In genomic region chr2:39696838-39697237, GRCh38 we compare ENCODE assay signal across 8 cellular contexts. TPM values are rescaled to one million over a fixed set of nuclear protein-coding genes. Genes with fewer than 3 reads are reported as not detected.
DNase-seq lines count a peak whose midpoint lies in the region; ATAC-seq and TF ChIP-seq lines count a peak whose summit lies in the region.

No MANE protein-coding gene starts in this region.

- no peaks in the 10 kb centered on the region for H3K4me1 Mint-ChIP-seq in endodermal cell

- no peak for TF ChIP-seq CTCF in endodermal cell (conservative IDR thresholded peaks at IDR 0.05)
- TF ChIP-seq CTCF in neural cell (IDR thresholded peaks at IDR 0.05; ENCODE audit: poor library complexity, severe bottlenecking), result peak; percentile 58

- H2AFZ ChIP-seq in neural cell (ENCODE audit: low read depth, low read length), result no peak overlapping the region

- H3K27ac Mint-ChIP-seq in endodermal cell, result no peak overlapping the region

- peaks cover 10% of the 10 kb centered on the region for H3K79me2 ChIP-seq in neural cell (replicated peaks; ENCODE audit: insufficient read depth, low read length)

- H3K27ac ChIP-seq in endodermal cell (ENCODE audit: low read depth, low read length) (peak overlapping the region; percentile 67), neural cell (ENCODE audit: low read length) (no peak overlapping the region)

- H3K9ac ChIP-seq in endodermal cell (ENCODE audit: extremely low read depth, low read length, poor library complexity, severe bottlenecking), result no peak overlapping the region
- no peak overlapping the region for H3K9ac ChIP-seq in neural cell (ENCODE audit: low read length)

- H3K36me3 ChIP-seq in endodermal cell (ENCODE audit: control insufficient read depth, insufficient read depth, low read length), result no peaks in the 10 kb centered on the region
- peaks cover 5% of the 10 kb centered on the region for H3K36me3 ChIP-seq in neural cell (ENCODE audit: insufficient read depth, low read length)
- no peaks in the 10 kb centered on the region for H3K36me3 ChIP-seq in MG63

- no peaks in the 10 kb centered on the region for H3K27me3 ChIP-seq in endodermal cell (ENCODE audit: control insufficient read depth, insufficient read depth, low read length, poor library complexity, severe bottlenecking)
- H3K27me3 ChIP-seq in neural cell (ENCODE audit: insufficient read depth, low read depth, low read length), result no peaks in the 10 kb centered on the region
- H3K27me3 ChIP-seq in MG63, result no peaks in the 10 kb centered on the region

- H3K9me2 ChIP-seq in neural cell (ENCODE audit: insufficient read depth, low read length), result no peaks in the 10 kb centered on the region

- peaks cover 2% of the 10 kb centered on the region for H3K27me3 Mint-ChIP-seq in endodermal cell (ENCODE audit: insufficient read depth)

- H4K20me1 ChIP-seq in neural cell (ENCODE audit: insufficient read depth), result no peaks in the 10 kb centered on the region

- H3K9me3 ChIP-seq in endodermal cell (ENCODE audit: control insufficient read depth, low read length) (peaks cover 12% of the 10 kb centered on the region), neural cell (ENCODE audit: low read length) (peaks cover 5% of the 10 kb centered on the region), MG63 (peaks cover 20% of the 10 kb centered on the region; the same call in 1 of the 2 replicates)

- peaks cover 18% of the 10 kb centered on the region for H3K9me3 Mint-ChIP-seq in endodermal cell

- WGBS in endodermal cell (ENCODE audit: insufficient coverage in 1 of 2, insufficient read length in 1 of 2), 2 experiments, result no CpG with 5 or more reads among the region's 1 CpG

- peak; percentile 63 for TF ChIP-seq RAD21 in neural cell (conservative IDR thresholded peaks at IDR 0.05)

- H3K36me3 Mint-ChIP-seq in endodermal cell (ENCODE audit: low read depth), result peaks cover 2% of the 10 kb centered on the region

- no peak overlapping the region for H3K4me3 Mint-ChIP-seq in endodermal cell

- H3F3A ChIP-seq in neural cell (ENCODE audit: insufficient read depth, low read length, poor library complexity, severe bottlenecking), result no peaks in the 10 kb centered on the region

- no peak overlapping the region for H3K4me3 ChIP-seq in endodermal cell (ENCODE audit: low read length)
- no peak overlapping the region for H3K4me3 ChIP-seq in neural cell (ENCODE audit: low read length)
- H3K4me3 ChIP-seq in MG63, result no peak overlapping the region

- no peak for ATAC-seq in GM18873 (IDR thresholded peaks at IDR 0.05; ENCODE audit: low FRiP score, unreplicated experiment)
- no peak for ATAC-seq in GM19035 (IDR thresholded peaks at IDR 0.05; ENCODE audit: unreplicated experiment)

- no peaks in the 10 kb centered on the region for H3K4me1 ChIP-seq in endodermal cell (ENCODE audit: control insufficient read depth, insufficient read depth, low read length)

- TF ChIP-seq EP300 in neural cell (conservative IDR thresholded peaks at IDR 0.05; ENCODE audit: poor library complexity, severe bottlenecking), result no peak

- DNase-seq in COLO668 (lab: John Stamatoyannopoulos, UW; ENCODE audit: unreplicated experiment) (peak; percentile 10), NCI-H2029 treated with DMSO at 0.1 percent for 48 hours (lab: John Stamatoyannopoulos, UW) (peak; percentile 24), endodermal cell (no peak), HPDE6-E6E7 (ENCODE audit: extremely low spot score) (no peak), MG63 (no peak)

- H3K4me2 ChIP-seq in neural cell (ENCODE audit: low read length), result no peak overlapping the region

TF ChIP-seq in neural cell, 6 proteins besides CTCF, POLR2A, EP300 and RAD21:
- TF ChIP-seq TAF1 (IDR thresholded peaks at IDR 0.05; ENCODE audit: low read depth) (no peak), SMC3 (conservative IDR thresholded peaks at IDR 0.05; ENCODE audit: poor library complexity) (peak; percentile 62)
TF ChIP-seq in neural cell: peak in this region for 1.

RNA-seq across cellular contexts. Expression of gene TMEM178A, which starts 31.1 kb away (rescaled TPM):
- 1 to 10 TPM; 5.5 to 7.4 TPM for total RNA-seq in endodermal cell
- 24.1 TPM for polyA plus RNA-seq in endodermal cell (2013, experiment 1 of 2)
- polyA plus RNA-seq in endodermal cell (2013, experiment 2 of 2), result 22.6 TPM
- 31.8 and 32.4 TPM in 2 replicates for polyA plus RNA-seq in neural cell
- polyA minus RNA-seq in neural cell, result 13.9 and 21.2 TPM in 2 replicates
- total RNA-seq in MG63 (2014; rRNA removed; shearing (Covaris generic); ENCODE audit: low replicate concordance), result not detected in 2 replicates

Comparison
In these comparisons a context has a peak if more than half of its experiments do, and no peak if none do; other contexts are left out.
1. DNase-seq: peak in COLO668 (single experiment) and NCI-H2029 treated with DMSO at 0.1 percent for 48 hours (single experiment); none in endodermal cell (single experiment), HPDE6-E6E7 (single experiment) and MG63 (single experiment).